11 cellular contexts compared by ENCODE assay signal in genomic region chr1:41102208-41102607, GRCh38.
DNase-seq lines count a peak whose midpoint lies in the region; ATAC-seq lines count a peak whose summit lies in the region.
"Had no signal": no experiment of that assay in that cellular context is flagged by ENCODE, and none has a peak within 500 bp of the region (broad histone marks: within the 10 kb centered on the region; RNA-seq: fewer than 3 reads in every experiment).

No MANE protein-coding gene starts in this region.

- no peak for ATAC-seq in HG02938 (IDR thresholded peaks at IDR 0.05; ENCODE audit: unreplicated experiment)
- ATAC-seq: K562 had no signal

- no peaks in the 10 kb centered on the region for H3K27me3 ChIP-seq in rectal smooth muscle tissue (ENCODE audit: control insufficient read depth, insufficient read depth, low read length)

- peaks cover 15% of the 10 kb centered on the region for H3K4me1 ChIP-seq in rectal smooth muscle tissue (ENCODE audit: control insufficient read depth, insufficient read depth, low read length)

- H3K36me3 ChIP-seq in rectal smooth muscle tissue (ENCODE audit: control insufficient read depth, insufficient read depth, low read length): no peaks in the 10 kb centered on the region

- H3K27ac ChIP-seq in rectal smooth muscle tissue (ENCODE audit: low read depth, low read length): peak overlapping the region; percentile 29

- H3K9ac ChIP-seq in rectal smooth muscle tissue (ENCODE audit: low read length): no peak overlapping the region

- H3K4me3 ChIP-seq in rectal smooth muscle tissue (ENCODE audit: low read length): no peak overlapping the region
- H3K4me3 ChIP-seq: K562 had no signal

- DNase-seq in DMS 273 treated with DMSO at 0.1 percent for 48 hours (lab: John Stamatoyannopoulos, UW) (peak; percentile 100), T1000 (lab: John Stamatoyannopoulos, UW) (peak; percentile 68), glomerular endothelial cell (ENCODE audit: extremely low read depth, low read depth, low spot score) (peak; percentile 72), NCI-H748 treated with DMSO at 0.1 percent for 48 hours (lab: John Stamatoyannopoulos, UW) (no peak), SIG-M5 treated with dmso at 0.1 percent for 504 hours (lab: John Stamatoyannopoulos, UW; ENCODE audit: unreplicated experiment) (no peak)
- no peak for DNase-seq in NK-92 treated with Interleukin-12 subunit alpha and Interleukin-12 subunit beta, amount 100 ng/mL, for 24 hours (lab: John Stamatoyannopoulos, UW)
- DNase-seq: activated T-cell treated with anti-CD3 and anti-CD28 coated beads, Interleukin-2, amount 50 U/mL, for 24 hours; nephron progenitor cell had no signal

Comparison
In these comparisons a context has a peak if more than half of its experiments do, and no peak if none do; other contexts are left out.
1. DNase-seq: peak in DMS 273 treated with DMSO at 0.1 percent for 48 hours (single experiment), T1000 (single experiment) and glomerular endothelial cell (single experiment); none in NK-92 treated with Interleukin-12 subunit alpha and Interleukin-12 subunit beta, amount 100 ng/mL, for 24 hours (single experiment), NCI-H748 treated with DMSO at 0.1 percent for 48 hours (single experiment) and SIG-M5 treated with dmso at 0.1 percent for 504 hours (single experiment).